ENCODE assay signal across 10 cellular contexts in the genomic region with DNA sequence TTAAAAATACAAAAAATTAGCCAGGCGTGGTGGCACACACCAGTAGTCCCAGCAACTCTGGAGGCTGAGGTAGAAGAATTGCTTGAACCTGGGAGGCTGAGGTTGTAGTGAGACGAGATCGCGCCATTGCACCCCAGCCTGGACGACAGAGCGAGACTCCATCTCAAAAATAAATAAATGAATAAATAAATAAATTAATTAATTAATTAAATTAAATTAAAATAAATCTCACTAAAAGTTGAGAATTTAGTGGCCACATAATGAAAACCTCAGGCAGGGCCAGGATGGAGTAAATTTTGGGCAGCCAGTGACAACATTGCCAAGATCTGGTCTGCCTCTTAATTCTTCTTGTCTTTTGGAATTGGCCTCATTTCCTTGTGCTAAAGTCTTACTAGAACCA.
"Had no signal": no experiment of that assay in that cellular context is flagged by ENCODE, and none has a peak within 500 bp of the region (broad histone marks: within the 10 kb centered on the region; RNA-seq: fewer than 3 reads in every experiment).

No MANE protein-coding gene starts in this region.

- ATAC-seq: GM23338, HCT116 had no signal

- H3K27ac Mint-ChIP-seq: GM23338, H9, HFFc6 had no signal

- DNase-seq: GM23248, GOT3, H7, H9, HCEC 1CT, HFFc6 had no signal

- H3K4me3 Mint-ChIP-seq: GM23338, H9, HFFc6 had no signal

- H3K9me3 Mint-ChIP-seq: GM23338, H9 had no signal

- FAIRE-seq: H1, H54 had no signal
